Comparison of ENCODE assay signal across 8 cellular contexts in the genomic region with DNA sequence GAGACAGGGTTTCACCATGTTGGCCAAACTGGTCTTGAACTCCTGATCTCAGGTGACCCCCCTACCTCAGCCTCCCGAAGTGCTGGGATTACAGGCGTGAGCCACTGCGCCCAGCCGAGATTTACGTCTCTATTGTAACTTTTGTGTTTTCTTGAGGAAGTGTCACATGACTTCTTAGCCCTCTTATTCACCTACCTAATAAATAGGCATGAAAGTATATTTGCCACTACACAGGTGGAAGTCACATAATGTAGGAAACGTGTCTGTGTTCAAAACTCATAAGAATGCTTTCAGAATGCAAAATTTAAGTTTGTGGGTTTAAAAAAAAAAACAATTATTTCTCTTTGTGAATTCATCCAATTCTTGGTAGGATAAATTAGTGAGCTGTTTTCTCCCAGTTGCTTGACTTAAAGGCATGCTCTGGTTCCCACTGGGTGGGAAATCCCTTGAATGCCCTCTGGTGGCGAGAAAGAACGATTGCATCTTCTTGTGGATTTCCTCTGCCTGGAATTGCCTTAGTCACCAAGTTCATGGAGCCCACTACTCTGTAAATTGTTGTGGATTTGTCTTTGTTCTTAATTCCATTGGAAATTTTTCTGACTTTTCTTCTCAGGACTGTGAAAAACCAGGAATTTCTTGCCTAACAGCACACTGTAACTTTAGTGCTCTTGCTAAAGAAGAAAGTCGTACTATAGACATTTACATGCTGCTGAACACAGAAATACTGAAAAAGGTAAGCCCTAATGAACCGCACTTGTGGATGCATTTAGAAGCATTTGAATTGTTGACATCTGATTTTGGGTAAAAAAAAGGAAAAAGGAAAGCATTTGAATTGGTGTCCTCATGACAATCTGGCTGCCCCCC.
DNase-seq lines count a peak whose midpoint lies in the region; ATAC-seq and TF ChIP-seq lines count a peak whose summit lies in the region.

No MANE protein-coding gene starts in this region.

- H3K27me3 ChIP-seq in MM.1S (replicated peaks; ENCODE audit: insufficient read depth, low read length): no peaks in the 10 kb centered on the region

- TF ChIP-seq CTCF in MM.1S (IDR thresholded peaks at IDR 0.05; ENCODE audit: low read length): peak; percentile 85

- H3K9ac ChIP-seq in MM.1S (ENCODE audit: low read length): no peak overlapping the region

- no peaks in the 10 kb centered on the region for H3F3A ChIP-seq in MM.1S (ENCODE audit: insufficient read depth, low read length)

- in situ Hi-C loops in Caki2 (cut with HindIII; ENCODE audit: low pct_unique_long_range_greater_than_20kb, low sequenced_read_pairs): no loop called here

- no peaks in the 10 kb centered on the region for H3K79me2 ChIP-seq in MM.1S (ENCODE audit: low read length)

- no peaks in the 10 kb centered on the region for H4K20me1 ChIP-seq in MM.1S (ENCODE audit: insufficient read depth, low read length)

- no peaks in the 10 kb centered on the region for H3K9me3 ChIP-seq in MM.1S (replicated peaks; ENCODE audit: insufficient read depth, low read length)

- no peak overlapping the region for H3K4me3 ChIP-seq in MM.1S (ENCODE audit: low read length)

- no peak overlapping the region for H3K4me2 ChIP-seq in MM.1S (ENCODE audit: low read depth, low read length)

- H3K36me3 ChIP-seq in MM.1S (replicated peaks; ENCODE audit: insufficient read depth, low read length): no peaks in the 10 kb centered on the region

- no peaks in the 10 kb centered on the region for H3K4me1 ChIP-seq in MM.1S (ENCODE audit: low read length)

- H2AFZ ChIP-seq in MM.1S (ENCODE audit: low read length): no peak overlapping the region

- DNase-seq in Caki2 (ENCODE audit: low read depth) (peak; percentile 35), MM.1S (peak; percentile 73), SHP77 (lab: John Stamatoyannopoulos, UW) (peak; percentile 42 to 58), epidermal melanocyte (ENCODE audit: insufficient read length, low spot score) (peak; percentile 87), middle frontal gyrus (ENCODE audit: extremely low spot score, low spot score) (peak; percentile 49), cortex of kidney (lab: John Stamatoyannopoulos, UW) (no peak), islet precursor cell (no peak)

- peak; percentile 60 for ATAC-seq in GM19351 (IDR thresholded peaks at IDR 0.05; ENCODE audit: unreplicated experiment)

- H3K27ac ChIP-seq in MM.1S (ENCODE audit: low read length): no peak overlapping the region

- H3K9me2 ChIP-seq in MM.1S (replicated peaks; ENCODE audit: insufficient read depth, low read length): no peaks in the 10 kb centered on the region

Comparison
In these comparisons a context has a peak if more than half of its experiments do, and no peak if none do; other contexts are left out.
1. DNase-seq: peak in Caki2 (single experiment), MM.1S (single experiment), SHP77 (2 of 2), epidermal melanocyte (single experiment) and middle frontal gyrus (single experiment); none in cortex of kidney (single experiment) and islet precursor cell (single experiment).